In genomic region chr13:35554972-35555623, GRCh38 we compare ENCODE assay signal across 23 cellular contexts.
"Had no signal": no experiment of that assay in that cellular context is flagged by ENCODE, and none has a peak within 500 bp of the region (broad histone marks: within the 10 kb centered on the region; RNA-seq: fewer than 3 reads in every experiment).

No MANE protein-coding gene starts in this region.

- H3K27ac ChIP-seq: ascending aorta, left ventricle myocardium inferior, right atrium auricular region, stomach, thyroid gland, upper lobe of left lung, vagina, VCaP had no signal

- ATAC-seq: effector memory CD8-positive, alpha-beta T cell; esophagus mucosa; natural killer cell; stimulated activated naive B cell treated with anti-CD40 and anti-IgM and Interleukin-4, amounts not matched to agents 10 μg/mL and 1 μg/mL and 100 μg/mL, for 72 hours had no signal

- DNase-seq: activated CD4-positive, alpha-beta T cell treated with anti-CD3 and anti-CD28 coated beads for 4 hours; activated CD4-positive, alpha-beta T cell treated with anti-CD3 and anti-CD28 coated beads, Interleukin-2, amount 50 U/mL, for 4 hours; activated effector memory CD4-positive, alpha-beta T cell treated with Interleukin-2 at 50 U/mL for 16 hours; activated naive CD4-positive, alpha-beta T cell treated with Interleukin-2 at 50 U/mL for 16 hours; cortex of kidney; effector memory CD8-positive, alpha-beta T cell; foreskin melanocyte; left ventricle myocardium inferior; mesendoderm; natural killer cell; stimulated activated CD4-positive, alpha-beta T cell treated with anti-CD3 and anti-CD28 coated beads, Interleukin-15, amount 100 ng/mL, for 24 hours; stimulated activated CD4-positive, alpha-beta T cell treated with anti-CD3 and anti-CD28 coated beads, Interleukin-2, amount 100 ng/mL, for 24 hours; stimulated activated naive B cell treated with anti-CD40 and anti-IgM and Interleukin-4, amounts not matched to agents 10 μg/mL and 1 μg/mL and 100 μg/mL, for 72 hours; stomach; T-helper 9 cell; thyroid gland; upper lobe of left lung had no signal

- H3K9me3 ChIP-seq: ascending aorta, left ventricle myocardium inferior, right atrium auricular region, stomach, thyroid gland, upper lobe of left lung, vagina had no signal

- H3K4me3 ChIP-seq: ascending aorta, left ventricle myocardium inferior, lung, right atrium auricular region, stomach, thyroid gland, upper lobe of left lung, vagina had no signal

- H3K27me3 ChIP-seq: ascending aorta, right atrium auricular region, stomach, thyroid gland, upper lobe of left lung, vagina had no signal

- H3K4me1 ChIP-seq: ascending aorta, left ventricle myocardium inferior, right atrium auricular region, stomach, thyroid gland, upper lobe of left lung, vagina had no signal

- H3K36me3 ChIP-seq: ascending aorta, left ventricle myocardium inferior, right atrium auricular region, stomach, thyroid gland, upper lobe of left lung, vagina had no signal
